ENCODE assay signal across 27 cellular contexts in the genomic region with DNA sequence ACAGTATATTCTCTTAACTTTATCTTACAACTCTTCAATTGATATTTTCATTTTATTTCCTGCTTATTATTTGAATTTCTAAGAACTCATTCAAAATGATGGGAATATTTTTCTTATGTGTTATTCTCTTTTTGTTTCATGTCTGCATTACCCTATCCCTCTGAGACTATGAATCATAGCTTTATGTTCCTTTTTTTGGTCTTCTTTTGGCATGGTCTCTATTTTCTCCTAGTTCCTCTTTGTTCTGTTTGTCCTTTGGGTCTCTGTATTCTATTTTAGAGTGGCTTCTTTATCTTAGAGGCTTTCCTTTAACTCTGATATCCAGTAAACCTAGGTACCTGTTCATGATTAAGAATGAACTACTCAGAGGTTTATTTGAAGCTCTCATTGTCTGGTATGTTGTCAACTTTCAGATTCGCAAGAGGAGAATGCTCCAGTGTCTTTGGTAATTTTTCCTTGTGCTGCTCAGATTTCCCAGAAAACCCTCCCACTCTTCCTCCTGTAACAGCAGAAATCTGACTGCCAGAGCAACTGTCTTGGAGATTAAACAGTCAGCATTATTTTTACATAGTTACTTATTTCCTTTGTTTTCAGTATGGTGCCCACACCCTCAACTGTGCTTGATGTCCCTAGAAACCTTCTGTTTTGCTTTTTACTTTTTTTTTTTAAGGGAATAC.
DNase-seq lines count a peak whose midpoint lies in the region; ATAC-seq and TF ChIP-seq lines count a peak whose summit lies in the region.
"Had no signal": no experiment of that assay in that cellular context is flagged by ENCODE, and none has a peak within 500 bp of the region (broad histone marks: within the 10 kb centered on the region; RNA-seq: fewer than 3 reads in every experiment).

No MANE protein-coding gene starts in this region.

- H3K36me3 ChIP-seq in right atrium auricular region (no peaks in the 10 kb centered on the region), left lung (no peaks in the 10 kb centered on the region)
- no peaks in the 10 kb centered on the region for H3K36me3 ChIP-seq in CD4-positive, alpha-beta memory T cell (ENCODE audit: insufficient read depth, low read length)
- H3K36me3 ChIP-seq: thoracic aorta, vagina had no signal

- H3K27ac Mint-ChIP-seq in stimulated activated naive CD8-positive, alpha-beta T cell treated with anti-CD3 and anti-CD28 coated beads, Interleukin-15, amount 100 ng/mL, for 72 hours, result no peak overlapping the region
- no peak overlapping the region for H3K27ac Mint-ChIP-seq in CD4-positive, alpha-beta memory T cell
- H3K27ac Mint-ChIP-seq: activated CD4-positive, alpha-beta memory T cell treated with anti-CD3 and anti-CD28 coated beads, Interleukin-2, amount 10 ng/mL, durations not matched to agents 7 days and 5 days; activated naive CD8-positive, alpha-beta T cell treated with anti-CD3 and anti-CD28 coated beads, Interleukin-2, amount 10 ng/mL, durations not matched to agents 7 days and 5 days; T-cell had no signal

- CTCF ChIA-PET in CD4-positive, alpha-beta memory T cell (lab: Charles Lee; ENCODE audit: partially characterized antibody), result no interaction called here

- H3K9me3 ChIP-seq in right atrium auricular region (no peaks in the 10 kb centered on the region), left lung (no peaks in the 10 kb centered on the region)
- no peaks in the 10 kb centered on the region for H3K9me3 ChIP-seq in CD4-positive, alpha-beta memory T cell (ENCODE audit: control insufficient read depth in 1 of 2, low read length in 2 of 2)
- H3K9me3 ChIP-seq: thoracic aorta, vagina had no signal

- no peak for DNase-seq in Right ventricle myocardium inferior (ENCODE audit: missing footprints)
- no peak for DNase-seq in right atrium auricular region (ENCODE audit: low spot score)
- DNase-seq in SKM-1 (lab: John Stamatoyannopoulos, UW; ENCODE audit: unreplicated experiment), result peak; percentile 37
- no peak for DNase-seq in left lung
- DNase-seq in stimulated activated naive CD8-positive, alpha-beta T cell treated with anti-CD3 and anti-CD28 coated beads, Interleukin-15, amount 100 ng/mL, for 72 hours, result no peak
- DNase-seq in activated CD8-positive, alpha-beta memory T cell treated with anti-CD3 and anti-CD28 coated beads, Interleukin-2, amount 50 U/mL, for 4 hours, result no peak
- DNase-seq in COR-L47 (lab: John Stamatoyannopoulos, UW), result no peak
- no peak for DNase-seq in CD4-positive, alpha-beta memory T cell
- DNase-seq: activated CD4-positive, alpha-beta memory T cell treated with anti-CD3 and anti-CD28 coated beads, Interleukin-2, amount 10 ng/mL, durations not matched to agents 7 days and 5 days; activated CD4-positive, alpha-beta T cell treated with anti-CD3 and anti-CD28 coated beads for 1 hour; activated naive CD8-positive, alpha-beta T cell treated with anti-CD3 and anti-CD28 coated beads, Interleukin-2, amount 10 ng/mL, durations not matched to agents 7 days and 5 days; cortex of kidney; foreskin fibroblast; head of caudate nucleus; IMR-90; mammary epithelial cell; NCI-H1417 treated with DMSO at 0.1 percent for 48 hours; NCI-H446; NCI-H82; PC-9; SHP77 treated with DMSO at 0.1 percent for 48 hours; stimulated activated naive CD4-positive, alpha-beta T cell treated with Interleukin-2 at 50 U/mL for 16 hours; T-cell had no signal

- TF ChIP-seq CTCF in right atrium auricular region (IDR thresholded peaks at IDR 0.05) (no peak), left lung (IDR thresholded peaks at IDR 0.05) (no peak)

- no peaks in the 10 kb centered on the region for H3K9me3 Mint-ChIP-seq in stimulated activated naive CD8-positive, alpha-beta T cell treated with anti-CD3 and anti-CD28 coated beads, Interleukin-15, amount 100 ng/mL, for 72 hours
- peaks cover 0 to 4% (median 0%) of the 10 kb centered on the region in 8 donors for H3K9me3 Mint-ChIP-seq in CD4-positive, alpha-beta memory T cell
- H3K9me3 Mint-ChIP-seq: activated CD4-positive, alpha-beta memory T cell treated with anti-CD3 and anti-CD28 coated beads, Interleukin-2, amount 10 ng/mL, durations not matched to agents 7 days and 5 days; activated naive CD8-positive, alpha-beta T cell treated with anti-CD3 and anti-CD28 coated beads, Interleukin-2, amount 10 ng/mL, durations not matched to agents 7 days and 5 days; T-cell had no signal

- no peaks in the 10 kb centered on the region for H3K4me1 Mint-ChIP-seq in stimulated activated naive CD8-positive, alpha-beta T cell treated with anti-CD3 and anti-CD28 coated beads, Interleukin-15, amount 100 ng/mL, for 72 hours
- no peaks in the 10 kb centered on the region for H3K4me1 Mint-ChIP-seq in CD4-positive, alpha-beta memory T cell
- H3K4me1 Mint-ChIP-seq: activated CD4-positive, alpha-beta memory T cell treated with anti-CD3 and anti-CD28 coated beads, Interleukin-2, amount 10 ng/mL, durations not matched to agents 7 days and 5 days; activated naive CD8-positive, alpha-beta T cell treated with anti-CD3 and anti-CD28 coated beads, Interleukin-2, amount 10 ng/mL, durations not matched to agents 7 days and 5 days; T-cell had no signal

- H3K4me1 ChIP-seq in right atrium auricular region (peaks cover 0 to 5% of the 10 kb centered on the region in 2 donors), left lung (no peaks in the 10 kb centered on the region)
- H3K4me1 ChIP-seq in CD4-positive, alpha-beta memory T cell (ENCODE audit: insufficient read depth, low read length), result no peaks in the 10 kb centered on the region
- H3K4me1 ChIP-seq: vagina had no signal

- intact Hi-C loops in Right ventricle myocardium inferior (cut with DNase I), result no loop called here
- intact Hi-C loops in left lung (cut with DNase I), result no loop called here
- intact Hi-C loops in CD4-positive, alpha-beta memory T cell (cut with micrococcal nuclease), result no loop called here

- H3K27me3 ChIP-seq in right atrium auricular region (no peaks in the 10 kb centered on the region), left lung (no peaks in the 10 kb centered on the region)
- no peaks in the 10 kb centered on the region for H3K27me3 ChIP-seq in CD4-positive, alpha-beta memory T cell (ENCODE audit: insufficient read depth, low read length)
- H3K27me3 ChIP-seq: vagina had no signal

- no peak overlapping the region for H3K4me3 Mint-ChIP-seq in stimulated activated naive CD8-positive, alpha-beta T cell treated with anti-CD3 and anti-CD28 coated beads, Interleukin-15, amount 100 ng/mL, for 72 hours
- no peak overlapping the region for H3K4me3 Mint-ChIP-seq in CD4-positive, alpha-beta memory T cell
- H3K4me3 Mint-ChIP-seq: activated CD4-positive, alpha-beta memory T cell treated with anti-CD3 and anti-CD28 coated beads, Interleukin-2, amount 10 ng/mL, durations not matched to agents 7 days and 5 days; activated naive CD8-positive, alpha-beta T cell treated with anti-CD3 and anti-CD28 coated beads, Interleukin-2, amount 10 ng/mL, durations not matched to agents 7 days and 5 days; T-cell had no signal

- H3K4me3 ChIP-seq in right atrium auricular region, result no peak overlapping the region
- H3K4me3 ChIP-seq in left lung, result no peak overlapping the region
- H3K4me3 ChIP-seq in CD4-positive, alpha-beta memory T cell (ENCODE audit: low read length in 2 of 2), result no peak overlapping the region
- H3K4me3 ChIP-seq: PC-9, thoracic aorta, vagina had no signal

- no peaks in the 10 kb centered on the region for H3K36me3 Mint-ChIP-seq in CD4-positive, alpha-beta memory T cell
- H3K36me3 Mint-ChIP-seq: activated naive CD8-positive, alpha-beta T cell treated with anti-CD3 and anti-CD28 coated beads, Interleukin-2, amount 10 ng/mL, durations not matched to agents 7 days and 5 days; T-cell had no signal

- no peak overlapping the region for H3K27ac ChIP-seq in right atrium auricular region
- H3K27ac ChIP-seq in left lung, result peak overlapping the region; percentile 27 to 42
- H3K27ac ChIP-seq in CD4-positive, alpha-beta memory T cell (ENCODE audit: low read depth, low read length), result no peak overlapping the region
- H3K27ac ChIP-seq: PC-9, thoracic aorta, vagina had no signal

- POLR2A ChIA-PET in CD4-positive, alpha-beta memory T cell (lab: Charles Lee; ENCODE audit: partially characterized antibody), result no interaction called here

- peaks cover 9% of the 10 kb centered on the region for H3K27me3 Mint-ChIP-seq in stimulated activated naive CD8-positive, alpha-beta T cell treated with anti-CD3 and anti-CD28 coated beads, Interleukin-15, amount 100 ng/mL, for 72 hours
- H3K27me3 Mint-ChIP-seq in CD4-positive, alpha-beta memory T cell, result peaks cover 2 to 7% of the 10 kb centered on the region in 2 donors
- H3K27me3 Mint-ChIP-seq: activated CD4-positive, alpha-beta memory T cell treated with anti-CD3 and anti-CD28 coated beads, Interleukin-2, amount 10 ng/mL, durations not matched to agents 7 days and 5 days had no signal

- ATAC-seq in Right ventricle myocardium inferior, result peak; percentile 54
- peak; percentile 38 for ATAC-seq in left lung
- ATAC-seq in stimulated activated naive CD8-positive, alpha-beta T cell treated with anti-CD3 and anti-CD28 coated beads, Interleukin-15, amount 100 ng/mL, for 72 hours, result no peak
- ATAC-seq: esophagus mucosa, sciatic nerve, T-cell had no signal

Comparison
In these comparisons a context has a peak if more than half of its experiments do, and no peak if none do; other contexts are left out.
1. H3K27ac ChIP-seq: peak in left lung (2 of 2); none in right atrium auricular region (0 of 2) and CD4-positive, alpha-beta memory T cell (single experiment).